1 cellular context compared by ENCODE assay signal in the genomic region with DNA sequence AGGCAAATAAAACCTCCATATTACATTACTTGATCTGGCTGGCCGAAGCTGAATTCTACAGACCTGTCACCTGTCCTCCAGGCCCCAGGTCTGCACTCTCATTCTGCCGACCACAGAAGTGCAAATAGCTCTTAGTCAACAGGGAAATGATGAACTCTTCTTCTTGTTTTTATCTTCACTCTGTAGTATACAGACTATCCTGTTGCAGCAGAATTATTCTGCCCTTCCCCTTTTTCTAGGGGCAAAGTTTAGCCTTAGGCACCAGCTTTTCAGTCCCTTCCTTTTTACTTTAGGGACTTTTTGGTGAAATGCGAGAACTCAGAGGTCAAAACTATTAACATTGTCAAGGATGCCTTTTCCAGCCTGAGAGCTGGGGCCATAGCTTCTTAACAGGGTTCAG.
TF ChIP-seq lines count a peak whose summit lies in the region.

No MANE protein-coding gene starts in this region.

TF ChIP-seq in HepG2, 621 proteins besides CTCF, POLR2A, EP300 and RAD21 (continued from another document and continues in another):
- TF ChIP-seq, protein P1, sequence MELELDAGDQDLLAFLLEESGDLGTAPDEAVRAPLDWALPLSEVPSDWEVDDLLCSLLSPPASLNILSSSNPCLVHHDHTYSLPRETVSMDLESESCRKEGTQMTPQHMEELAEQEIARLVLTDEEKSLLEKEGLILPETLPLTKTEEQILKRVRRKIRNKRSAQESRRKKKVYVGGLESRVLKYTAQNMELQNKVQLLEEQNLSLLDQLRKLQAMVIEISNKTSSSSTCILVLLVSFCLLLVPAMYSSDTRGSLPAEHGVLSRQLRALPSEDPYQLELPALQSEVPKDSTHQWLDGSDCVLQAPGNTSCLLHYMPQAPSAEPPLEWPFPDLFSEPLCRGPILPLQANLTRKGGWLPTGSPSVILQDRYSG (CRISPR knock-in tag; IDR thresholded peaks at IDR 0.05) = no peak
- TF ChIP-seq CHD2 (IDR thresholded peaks at IDR 0.05; ENCODE audit: low read depth, low read length) (no peak), ZNF766 (CRISPR knock-in tag; IDR thresholded peaks at IDR 0.05; ENCODE audit: borderline replicate concordance) (no peak), ZC3H13 (CRISPR knock-in tag; IDR thresholded peaks at IDR 0.05) (no peak), ZNF616 (CRISPR knock-in tag; IDR thresholded peaks at IDR 0.05; ENCODE audit: low read depth) (no peak), ZNF780A (CRISPR knock-in tag; IDR thresholded peaks at IDR 0.05) (no peak), ZNF292 (CRISPR knock-in tag; IDR thresholded peaks at IDR 0.05; ENCODE audit: borderline replicate concordance, low read depth) (no peak), HNRNPK (IDR thresholded peaks at IDR 0.05; ENCODE audit: low read depth, low read length, poor library complexity, severe bottlenecking) (no peak), ZBTB7B (CRISPR knock-in tag; IDR thresholded peaks at IDR 0.05) (no peak), HNF4A (CRISPR knock-in tag; IDR thresholded peaks at IDR 0.05) (0 out of 2 replicates have a peak, but pooled peaks have one; percentile 15), ZNF614 (CRISPR knock-in tag; IDR thresholded peaks at IDR 0.05; ENCODE audit: borderline replicate concordance) (no peak), CEBPG (CRISPR knock-in tag; IDR thresholded peaks at IDR 0.05) (no peak), HNRNPL (IDR thresholded peaks at IDR 0.05; ENCODE audit: low read depth, low read length) (no peak), SMARCC2 (IDR thresholded peaks at IDR 0.05) (no peak), ZNF569 (CRISPR knock-in tag; IDR thresholded peaks at IDR 0.05; ENCODE audit: borderline replicate concordance) (no peak), NFYB (CRISPR knock-in tag; IDR thresholded peaks at IDR 0.05) (no peak), ZSCAN31 (CRISPR knock-in tag; IDR thresholded peaks at IDR 0.05; ENCODE audit: low read depth) (no peak), RXRA (CRISPR knock-in tag; IDR thresholded peaks at IDR 0.05) (no peak), ZSCAN20 (CRISPR knock-in tag; IDR thresholded peaks at IDR 0.05; ENCODE audit: borderline replicate concordance) (no peak), FOXC1 (CRISPR knock-in tag; IDR thresholded peaks at IDR 0.05; ENCODE audit: borderline replicate concordance) (no peak), SOX13 (IDR thresholded peaks at IDR 0.05) (no peak), SOX13 (CRISPR knock-in tag; conservative IDR thresholded peaks at IDR 0.05 in 1 of 2, IDR thresholded peaks at IDR 0.05 in 1 of 2) (peak in 1 of 2 experiments; percentile 5; a peak in 1 of 4 replicates), FOXA3 (CRISPR knock-in tag; IDR thresholded peaks at IDR 0.05) (peak; percentile 29; the same call in 1 of the 2 replicates), ZNF781 (CRISPR knock-in tag; IDR thresholded peaks at IDR 0.05; ENCODE audit: borderline replicate concordance, not compliant biosample characterization) (no peak), EED (CRISPR knock-in tag; IDR thresholded peaks at IDR 0.05) (no peak), TCF12 (IDR thresholded peaks at IDR 0.05) (no peak), TCF12 (CRISPR knock-in tag; IDR thresholded peaks at IDR 0.05) (no peak)
- TF ChIP-seq, protein P2, sequence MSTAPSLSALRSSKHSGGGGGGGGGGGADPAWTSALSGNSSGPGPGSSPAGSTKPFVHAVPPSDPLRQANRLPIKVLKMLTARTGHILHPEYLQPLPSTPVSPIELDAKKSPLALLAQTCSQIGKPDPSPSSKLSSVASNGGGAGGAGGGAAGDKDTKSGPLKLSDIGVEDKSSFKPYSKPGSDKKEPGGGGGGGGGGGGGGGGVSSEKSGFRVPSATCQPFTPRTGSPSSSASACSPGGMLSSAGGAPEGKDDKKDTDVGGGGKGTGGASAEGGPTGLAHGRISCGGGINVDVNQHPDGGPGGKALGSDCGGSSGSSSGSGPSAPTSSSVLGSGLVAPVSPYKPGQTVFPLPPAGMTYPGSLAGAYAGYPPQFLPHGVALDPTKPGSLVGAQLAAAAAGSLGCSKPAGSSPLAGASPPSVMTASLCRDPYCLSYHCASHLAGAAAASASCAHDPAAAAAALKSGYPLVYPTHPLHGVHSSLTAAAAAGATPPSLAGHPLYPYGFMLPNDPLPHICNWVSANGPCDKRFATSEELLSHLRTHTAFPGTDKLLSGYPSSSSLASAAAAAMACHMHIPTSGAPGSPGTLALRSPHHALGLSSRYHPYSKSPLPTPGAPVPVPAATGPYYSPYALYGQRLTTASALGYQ (CRISPR knock-in tag; IDR thresholded peaks at IDR 0.05) = no peak
- TF ChIP-seq, protein P3, sequence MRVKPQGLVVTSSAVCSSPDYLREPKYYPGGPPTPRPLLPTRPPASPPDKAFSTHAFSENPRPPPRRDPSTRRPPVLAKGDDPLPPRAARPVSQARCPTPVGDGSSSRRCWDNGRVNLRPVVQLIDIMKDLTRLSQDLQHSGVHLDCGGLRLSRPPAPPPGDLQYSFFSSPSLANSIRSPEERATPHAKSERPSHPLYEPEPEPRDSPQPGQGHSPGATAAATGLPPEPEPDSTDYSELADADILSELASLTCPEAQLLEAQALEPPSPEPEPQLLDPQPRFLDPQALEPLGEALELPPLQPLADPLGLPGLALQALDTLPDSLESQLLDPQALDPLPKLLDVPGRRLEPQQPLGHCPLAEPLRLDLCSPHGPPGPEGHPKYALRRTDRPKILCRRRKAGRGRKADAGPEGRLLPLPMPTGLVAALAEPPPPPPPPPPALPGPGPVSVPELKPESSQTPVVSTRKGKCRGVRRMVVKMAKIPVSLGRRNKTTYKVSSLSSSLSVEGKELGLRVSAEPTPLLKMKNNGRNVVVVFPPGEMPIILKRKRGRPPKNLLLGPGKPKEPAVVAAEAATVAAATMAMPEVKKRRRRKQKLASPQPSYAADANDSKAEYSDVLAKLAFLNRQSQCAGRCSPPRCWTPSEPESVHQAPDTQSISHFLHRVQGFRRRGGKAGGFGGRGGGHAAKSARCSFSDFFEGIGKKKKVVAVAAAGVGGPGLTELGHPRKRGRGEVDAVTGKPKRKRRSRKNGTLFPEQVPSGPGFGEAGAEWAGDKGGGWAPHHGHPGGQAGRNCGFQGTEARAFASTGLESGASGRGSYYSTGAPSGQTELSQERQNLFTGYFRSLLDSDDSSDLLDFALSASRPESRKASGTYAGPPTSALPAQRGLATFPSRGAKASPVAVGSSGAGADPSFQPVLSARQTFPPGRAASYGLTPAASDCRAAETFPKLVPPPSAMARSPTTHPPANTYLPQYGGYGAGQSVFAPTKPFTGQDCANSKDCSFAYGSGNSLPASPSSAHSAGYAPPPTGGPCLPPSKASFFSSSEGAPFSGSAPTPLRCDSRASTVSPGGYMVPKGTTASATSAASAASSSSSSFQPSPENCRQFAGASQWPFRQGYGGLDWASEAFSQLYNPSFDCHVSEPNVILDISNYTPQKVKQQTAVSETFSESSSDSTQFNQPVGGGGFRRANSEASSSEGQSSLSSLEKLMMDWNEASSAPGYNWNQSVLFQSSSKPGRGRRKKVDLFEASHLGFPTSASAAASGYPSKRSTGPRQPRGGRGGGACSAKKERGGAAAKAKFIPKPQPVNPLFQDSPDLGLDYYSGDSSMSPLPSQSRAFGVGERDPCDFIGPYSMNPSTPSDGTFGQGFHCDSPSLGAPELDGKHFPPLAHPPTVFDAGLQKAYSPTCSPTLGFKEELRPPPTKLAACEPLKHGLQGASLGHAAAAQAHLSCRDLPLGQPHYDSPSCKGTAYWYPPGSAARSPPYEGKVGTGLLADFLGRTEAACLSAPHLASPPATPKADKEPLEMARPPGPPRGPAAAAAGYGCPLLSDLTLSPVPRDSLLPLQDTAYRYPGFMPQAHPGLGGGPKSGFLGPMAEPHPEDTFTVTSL (CRISPR knock-in tag; IDR thresholded peaks at IDR 0.05; ENCODE audit: borderline replicate concordance) = peak; percentile 45; the same call in 1 of the 2 replicates
- TF ChIP-seq, protein P4, sequence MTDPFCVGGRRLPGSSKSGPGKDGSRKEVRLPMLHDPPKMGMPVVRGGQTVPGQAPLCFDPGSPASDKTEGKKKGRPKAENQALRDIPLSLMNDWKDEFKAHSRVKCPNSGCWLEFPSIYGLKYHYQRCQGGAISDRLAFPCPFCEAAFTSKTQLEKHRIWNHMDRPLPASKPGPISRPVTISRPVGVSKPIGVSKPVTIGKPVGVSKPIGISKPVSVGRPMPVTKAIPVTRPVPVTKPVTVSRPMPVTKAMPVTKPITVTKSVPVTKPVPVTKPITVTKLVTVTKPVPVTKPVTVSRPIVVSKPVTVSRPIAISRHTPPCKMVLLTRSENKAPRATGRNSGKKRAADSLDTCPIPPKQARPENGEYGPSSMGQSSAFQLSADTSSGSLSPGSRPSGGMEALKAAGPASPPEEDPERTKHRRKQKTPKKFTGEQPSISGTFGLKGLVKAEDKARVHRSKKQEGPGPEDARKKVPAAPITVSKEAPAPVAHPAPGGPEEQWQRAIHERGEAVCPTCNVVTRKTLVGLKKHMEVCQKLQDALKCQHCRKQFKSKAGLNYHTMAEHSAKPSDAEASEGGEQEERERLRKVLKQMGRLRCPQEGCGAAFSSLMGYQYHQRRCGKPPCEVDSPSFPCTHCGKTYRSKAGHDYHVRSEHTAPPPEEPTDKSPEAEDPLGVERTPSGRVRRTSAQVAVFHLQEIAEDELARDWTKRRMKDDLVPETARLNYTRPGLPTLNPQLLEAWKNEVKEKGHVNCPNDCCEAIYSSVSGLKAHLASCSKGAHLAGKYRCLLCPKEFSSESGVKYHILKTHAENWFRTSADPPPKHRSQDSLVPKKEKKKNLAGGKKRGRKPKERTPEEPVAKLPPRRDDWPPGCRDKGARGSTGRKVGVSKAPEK (CRISPR knock-in tag; IDR thresholded peaks at IDR 0.05; ENCODE audit: borderline replicate concordance) = no peak
- TF ChIP-seq, protein P5, sequence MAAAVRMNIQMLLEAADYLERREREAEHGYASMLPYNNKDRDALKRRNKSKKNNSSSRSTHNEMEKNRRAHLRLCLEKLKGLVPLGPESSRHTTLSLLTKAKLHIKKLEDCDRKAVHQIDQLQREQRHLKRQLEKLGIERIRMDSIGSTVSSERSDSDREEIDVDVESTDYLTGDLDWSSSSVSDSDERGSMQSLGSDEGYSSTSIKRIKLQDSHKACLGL (CRISPR knock-in tag; IDR thresholded peaks at IDR 0.05) = no peak
- TF ChIP-seq, protein P6, sequence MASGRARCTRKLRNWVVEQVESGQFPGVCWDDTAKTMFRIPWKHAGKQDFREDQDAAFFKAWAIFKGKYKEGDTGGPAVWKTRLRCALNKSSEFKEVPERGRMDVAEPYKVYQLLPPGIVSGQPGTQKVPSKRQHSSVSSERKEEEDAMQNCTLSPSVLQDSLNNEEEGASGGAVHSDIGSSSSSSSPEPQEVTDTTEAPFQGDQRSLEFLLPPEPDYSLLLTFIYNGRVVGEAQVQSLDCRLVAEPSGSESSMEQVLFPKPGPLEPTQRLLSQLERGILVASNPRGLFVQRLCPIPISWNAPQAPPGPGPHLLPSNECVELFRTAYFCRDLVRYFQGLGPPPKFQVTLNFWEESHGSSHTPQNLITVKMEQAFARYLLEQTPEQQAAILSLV (CRISPR knock-in tag; IDR thresholded peaks at IDR 0.05; ENCODE audit: borderline replicate concordance) = no peak
- TF ChIP-seq, protein P7, sequence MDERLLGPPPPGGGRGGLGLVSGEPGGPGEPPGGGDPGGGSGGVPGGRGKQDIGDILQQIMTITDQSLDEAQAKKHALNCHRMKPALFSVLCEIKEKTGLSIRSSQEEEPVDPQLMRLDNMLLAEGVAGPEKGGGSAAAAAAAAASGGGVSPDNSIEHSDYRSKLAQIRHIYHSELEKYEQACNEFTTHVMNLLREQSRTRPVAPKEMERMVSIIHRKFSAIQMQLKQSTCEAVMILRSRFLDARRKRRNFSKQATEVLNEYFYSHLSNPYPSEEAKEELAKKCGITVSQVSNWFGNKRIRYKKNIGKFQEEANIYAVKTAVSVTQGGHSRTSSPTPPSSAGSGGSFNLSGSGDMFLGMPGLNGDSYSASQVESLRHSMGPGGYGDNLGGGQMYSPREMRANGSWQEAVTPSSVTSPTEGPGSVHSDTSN (CRISPR knock-in tag; IDR thresholded peaks at IDR 0.05) = no peak
- TF ChIP-seq, protein P8, sequence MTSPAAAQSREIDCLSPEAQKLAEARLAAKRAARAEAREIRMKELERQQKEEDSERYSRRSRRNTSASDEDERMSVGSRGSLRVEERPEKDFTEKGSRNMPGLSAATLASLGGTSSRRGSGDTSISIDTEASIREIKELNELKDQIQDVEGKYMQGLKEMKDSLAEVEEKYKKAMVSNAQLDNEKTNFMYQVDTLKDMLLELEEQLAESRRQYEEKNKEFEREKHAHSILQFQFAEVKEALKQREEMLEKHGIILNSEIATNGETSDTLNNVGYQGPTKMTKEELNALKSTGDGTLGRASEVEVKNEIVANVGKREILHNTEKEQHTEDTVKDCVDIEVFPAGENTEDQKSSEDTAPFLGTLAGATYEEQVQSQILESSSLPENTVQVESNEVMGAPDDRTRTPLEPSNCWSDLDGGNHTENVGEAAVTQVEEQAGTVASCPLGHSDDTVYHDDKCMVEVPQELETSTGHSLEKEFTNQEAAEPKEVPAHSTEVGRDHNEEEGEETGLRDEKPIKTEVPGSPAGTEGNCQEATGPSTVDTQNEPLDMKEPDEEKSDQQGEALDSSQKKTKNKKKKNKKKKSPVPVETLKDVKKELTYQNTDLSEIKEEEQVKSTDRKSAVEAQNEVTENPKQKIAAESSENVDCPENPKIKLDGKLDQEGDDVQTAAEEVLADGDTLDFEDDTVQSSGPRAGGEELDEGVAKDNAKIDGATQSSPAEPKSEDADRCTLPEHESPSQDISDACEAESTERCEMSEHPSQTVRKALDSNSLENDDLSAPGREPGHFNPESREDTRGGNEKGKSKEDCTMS (CRISPR knock-in tag; conservative IDR thresholded peaks at IDR 0.05) = no peak
- TF ChIP-seq, protein P9, sequence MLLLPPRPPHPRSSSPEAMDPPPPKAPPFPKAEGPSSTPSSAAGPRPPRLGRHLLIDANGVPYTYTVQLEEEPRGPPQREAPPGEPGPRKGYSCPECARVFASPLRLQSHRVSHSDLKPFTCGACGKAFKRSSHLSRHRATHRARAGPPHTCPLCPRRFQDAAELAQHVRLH (CRISPR knock-in tag; IDR thresholded peaks at IDR 0.05; ENCODE audit: borderline replicate concordance, low read depth) = no peak
- TF ChIP-seq, protein P10, sequence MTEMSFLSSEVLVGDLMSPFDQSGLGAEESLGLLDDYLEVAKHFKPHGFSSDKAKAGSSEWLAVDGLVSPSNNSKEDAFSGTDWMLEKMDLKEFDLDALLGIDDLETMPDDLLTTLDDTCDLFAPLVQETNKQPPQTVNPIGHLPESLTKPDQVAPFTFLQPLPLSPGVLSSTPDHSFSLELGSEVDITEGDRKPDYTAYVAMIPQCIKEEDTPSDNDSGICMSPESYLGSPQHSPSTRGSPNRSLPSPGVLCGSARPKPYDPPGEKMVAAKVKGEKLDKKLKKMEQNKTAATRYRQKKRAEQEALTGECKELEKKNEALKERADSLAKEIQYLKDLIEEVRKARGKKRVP (CRISPR knock-in tag; IDR thresholded peaks at IDR 0.05) = no peak
